11 cellular contexts compared by ENCODE assay signal in the genomic region with DNA sequence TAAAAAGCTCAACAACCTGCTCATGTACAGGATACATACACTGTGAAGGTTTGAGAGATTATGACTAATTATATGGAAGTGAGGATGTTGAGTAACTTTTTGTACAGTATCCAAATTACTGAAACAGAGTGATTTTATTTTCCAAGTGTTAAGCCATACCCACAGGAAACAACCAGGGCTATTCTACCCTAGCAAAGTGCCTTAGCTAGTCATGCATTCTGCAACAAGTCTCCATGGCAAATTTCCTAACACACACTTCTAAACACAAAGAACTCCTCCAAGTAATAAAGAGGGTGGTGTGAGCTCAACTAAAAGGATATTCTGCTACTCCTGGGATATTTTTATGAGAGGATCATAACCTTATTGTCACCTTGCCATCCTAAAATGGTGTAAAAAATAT. TPM values are rescaled to one million over a fixed set of nuclear protein-coding genes. Genes with fewer than 3 reads are reported as not detected.
DNase-seq lines count a peak whose midpoint lies in the region; TF ChIP-seq lines count a peak whose summit lies in the region.
"Had no signal": no experiment of that assay in that cellular context is flagged by ENCODE, and none has a peak within 500 bp of the region (broad histone marks: within the 10 kb centered on the region; RNA-seq: fewer than 3 reads in every experiment).

No MANE protein-coding gene starts in this region.

- no peak for TF ChIP-seq POLR2A in tibial nerve (IDR thresholded peaks at IDR 0.05)

- DNase-seq in NOMO-1 (lab: John Stamatoyannopoulos, UW; ENCODE audit: unreplicated experiment in 2 of 2): peak; percentile 9 to 45
- DNase-seq in NOMO-1 treated with dmso at 0.1 percent for 144 hours (lab: John Stamatoyannopoulos, UW; ENCODE audit: unreplicated experiment): no peak
- DNase-seq in astrocyte of the hippocampus (ENCODE audit: low read depth, low spot score): peak; percentile 80
- no peak for DNase-seq in tibial nerve (ENCODE audit: low spot score in 2 of 2)
- no peak for DNase-seq in Ammon's horn (ENCODE audit: low spot score)
- no peak for DNase-seq in T-helper 2 cell treated with Interferon-gamma antibody and Interleukin-4, amounts not matched to agents 5 μg/mL and 100 μg/mL, for 36 hours (ENCODE audit: low spot score)
- DNase-seq in stimulated activated CD4-positive, alpha-beta T cell treated with anti-CD3 and anti-CD28 coated beads, Interleukin-12 subunit alpha, Interleukin-12 subunit beta, amount 100 ng/mL, for 4 hours: no peak

- TF ChIP-seq CTCF in tibial nerve (IDR thresholded peaks at IDR 0.05): no peak

- H3K4me3 Mint-ChIP-seq in T-helper 2 cell treated with Interferon-gamma antibody and Interleukin-4, amounts not matched to agents 5 μg/mL and 100 μg/mL, for 36 hours: no peak overlapping the region
- H3K4me3 Mint-ChIP-seq: B cell, memory B cell had no signal

- H3K4me3 ChIP-seq in iPS-18a (ENCODE audit: low read length) (peak overlapping the region; percentile 76), tibial nerve (no peak overlapping the region)

- H3K27me3 ChIP-seq in iPS-18a (ENCODE audit: control insufficient read depth, insufficient read depth, low read length) (no peaks in the 10 kb centered on the region), tibial nerve (no peaks in the 10 kb centered on the region)

- H3K9me3 Mint-ChIP-seq in T-helper 2 cell treated with Interferon-gamma antibody and Interleukin-4, amounts not matched to agents 5 μg/mL and 100 μg/mL, for 36 hours: no peaks in the 10 kb centered on the region
- H3K9me3 Mint-ChIP-seq: activated T-helper 2 cell treated with anti-CD3 and anti-CD28 coated beads, Interferon-gamma antibody, Interleukin-2, Interleukin-4, amounts not matched to agents 10 μg/mL and 5 μg/mL and 100 μg/mL, durations not matched to agents 14 hours and 24 hours and 36 hours; memory B cell had no signal

- peaks cover 39% of the 10 kb centered on the region for H3K4me1 ChIP-seq in iPS-18a (ENCODE audit: control insufficient read depth, low read depth, low read length)
- peaks cover 0 to 59% (median 17%) of the 10 kb centered on the region in 4 donors for H3K4me1 ChIP-seq in tibial nerve

- peaks cover 1% of the 10 kb centered on the region for H3K36me3 Mint-ChIP-seq in T-helper 2 cell treated with Interferon-gamma antibody and Interleukin-4, amounts not matched to agents 5 μg/mL and 100 μg/mL, for 36 hours (ENCODE audit: low read depth)
- H3K36me3 Mint-ChIP-seq: memory B cell had no signal

- H3K27ac Mint-ChIP-seq in T-helper 2 cell treated with Interferon-gamma antibody and Interleukin-4, amounts not matched to agents 5 μg/mL and 100 μg/mL, for 36 hours: no peak overlapping the region
- H3K27ac Mint-ChIP-seq: activated T-helper 2 cell treated with anti-CD3 and anti-CD28 coated beads, Interferon-gamma antibody, Interleukin-2, Interleukin-4, amounts not matched to agents 10 μg/mL and 5 μg/mL and 100 μg/mL, durations not matched to agents 14 hours and 24 hours and 36 hours; B cell; memory B cell had no signal

- no peak overlapping the region for H3K9ac ChIP-seq in iPS-18a (ENCODE audit: low read length)

- H3K36me3 ChIP-seq in iPS-18a (ENCODE audit: control insufficient read depth, low read depth, low read length) (no peaks in the 10 kb centered on the region), tibial nerve (no peaks in the 10 kb centered on the region)

- peaks cover 47% of the 10 kb centered on the region for H3K27me3 Mint-ChIP-seq in T-helper 2 cell treated with Interferon-gamma antibody and Interleukin-4, amounts not matched to agents 5 μg/mL and 100 μg/mL, for 36 hours (ENCODE audit: low read depth)

- H3K9me3 ChIP-seq in iPS-18a (ENCODE audit: control insufficient read depth, low read depth, low read length) (no peaks in the 10 kb centered on the region), tibial nerve (no peaks in the 10 kb centered on the region)

- H3K4me1 Mint-ChIP-seq in T-helper 2 cell treated with Interferon-gamma antibody and Interleukin-4, amounts not matched to agents 5 μg/mL and 100 μg/mL, for 36 hours (ENCODE audit: low read depth): peaks cover 3% of the 10 kb centered on the region

- no peak overlapping the region for H3K27ac ChIP-seq in iPS-18a (ENCODE audit: low read length)
- peak overlapping the region in 3 of 4 donors; percentile 21 to 92 (median 69) for H3K27ac ChIP-seq in tibial nerve

- peak in 1 of 2 donors; percentile 24 for TF ChIP-seq EP300 in tibial nerve (IDR thresholded peaks at IDR 0.05)

RNA-seq across cellular contexts. Expression of a gene that starts 4.4 kb away (rescaled TPM):
- 10 to 100 TPM; 26.5 to 51.3 (median 31.9) TPM for total RNA-seq in tibial nerve

RNA-seq across cellular contexts. Expression of a gene that starts 38.4 kb away (rescaled TPM):
- total RNA-seq in tibial nerve: 10 to 100 TPM; 25.7 to 41.5 (median 36.2) TPM

Comparison
In these comparisons a context has a peak if more than half of its experiments do, and no peak if none do; other contexts are left out.
1. DNase-seq: peak in NOMO-1 (2 of 2) and astrocyte of the hippocampus (single experiment); none in NOMO-1 treated with dmso at 0.1 percent for 144 hours (single experiment), tibial nerve (0 of 2), Ammon's horn (single experiment), T-helper 2 cell treated with Interferon-gamma antibody and Interleukin-4, amounts not matched to agents 5 μg/mL and 100 μg/mL, for 36 hours (single experiment) and stimulated activated CD4-positive, alpha-beta T cell treated with anti-CD3 and anti-CD28 coated beads, Interleukin-12 subunit alpha, Interleukin-12 subunit beta, amount 100 ng/mL, for 4 hours (single experiment).